ENCODE assay signal across 13 cellular contexts in the genomic region with DNA sequence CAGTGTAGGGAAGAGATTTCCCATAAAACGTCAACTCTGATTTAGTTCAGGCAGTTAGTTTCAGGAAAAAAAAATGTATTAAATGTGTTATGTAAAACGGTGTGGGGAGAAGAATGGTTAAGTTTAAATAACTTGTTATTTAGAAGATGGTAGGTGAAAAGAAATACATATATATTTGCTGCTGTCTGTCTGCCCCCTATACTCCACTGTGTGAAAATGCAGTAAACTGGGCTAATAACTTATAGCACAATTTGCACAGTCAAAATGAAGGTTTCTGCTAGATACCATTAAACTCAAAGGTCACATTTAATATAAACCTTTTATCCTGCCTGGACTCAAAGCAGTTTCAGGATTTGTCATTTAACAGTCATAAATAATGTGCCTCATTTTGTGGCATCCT.
A peak's percentile ranks its signal among the peaks of the same experiment; 100 is the strongest.
DNase-seq lines count a peak whose midpoint lies in the region; ATAC-seq and TF ChIP-seq lines count a peak whose summit lies in the region.
"Had no signal": no experiment of that assay in that cellular context is flagged by ENCODE, and none has a peak within 500 bp of the region (broad histone marks: within the 10 kb centered on the region; RNA-seq: fewer than 3 reads in every experiment).

No MANE protein-coding gene starts in this region.

- TF ChIP-seq CTCF in RWPE1 (conservative IDR thresholded peaks at IDR 0.05; ENCODE audit: low read depth) (peak; percentile 40), neural crest cell (conservative IDR thresholded peaks at IDR 0.05) (peak; percentile 32), Peyer's patch (IDR thresholded peaks at IDR 0.05) (no peak)

- H3K27ac ChIP-seq in RWPE1: no peak overlapping the region
- no peak overlapping the region for H3K27ac ChIP-seq in Peyer's patch

- H3K4me3 Mint-ChIP-seq in neural crest cell: no peak overlapping the region
- H3K4me3 Mint-ChIP-seq: activated CD4-positive, alpha-beta memory T cell treated with anti-CD3 and anti-CD28 coated beads, Interleukin-2, amount 10 ng/mL, durations not matched to agents 7 days and 5 days had no signal

- H3K27ac Mint-ChIP-seq in neural crest cell (ENCODE audit: unreplicated experiment): no peak overlapping the region
- H3K27ac Mint-ChIP-seq: activated CD4-positive, alpha-beta memory T cell treated with anti-CD3 and anti-CD28 coated beads, Interleukin-2, amount 10 ng/mL, durations not matched to agents 7 days and 5 days had no signal

- H3K9me3 Mint-ChIP-seq in neural crest cell: no peaks in the 10 kb centered on the region

- no peaks in the 10 kb centered on the region for H3K36me3 Mint-ChIP-seq in neural crest cell (ENCODE audit: low read depth)

- POLR2A ChIA-PET in RWPE1 (lab: Yijun Ruan, JAX; ENCODE audit: low non-redundant PET): no interaction called here

- H3K9me3 ChIP-seq in Peyer's patch: no peaks in the 10 kb centered on the region

- no peaks in the 10 kb centered on the region for H3K27me3 ChIP-seq in Peyer's patch

- DNase-seq in RWPE1 (ENCODE audit: low spot score): no peak
- DNase-seq in neural crest cell (ENCODE audit: low read depth, low spot score): no peak
- DNase-seq in Peyer's patch: no peak
- no peak for DNase-seq in iPS-NIHi11 (ENCODE audit: low spot score)
- DNase-seq: activated CD4-positive, alpha-beta memory T cell treated with anti-CD3 and anti-CD28 coated beads, Interleukin-2, amount 10 ng/mL, durations not matched to agents 7 days and 5 days; activated effector memory CD4-positive, alpha-beta T cell treated with Interleukin-2 at 50 U/mL for 16 hours; EL; mammary epithelial cell; NCI-H1436; NCI-H510A treated with DMSO at 0.1 percent for 48 hours had no signal

- H3K4me1 Mint-ChIP-seq in neural crest cell: no peaks in the 10 kb centered on the region
- H3K4me1 Mint-ChIP-seq: activated CD4-positive, alpha-beta memory T cell treated with anti-CD3 and anti-CD28 coated beads, Interleukin-2, amount 10 ng/mL, durations not matched to agents 7 days and 5 days had no signal

- no peak overlapping the region for H3K4me3 ChIP-seq in Peyer's patch

- peak; percentile 65 for ATAC-seq in GM18861 (IDR thresholded peaks at IDR 0.05; ENCODE audit: unreplicated experiment)
- peak; percentile 45 for ATAC-seq in HG03175 (IDR thresholded peaks at IDR 0.05; ENCODE audit: unreplicated experiment)
- ATAC-seq in HG03469 (IDR thresholded peaks at IDR 0.05; ENCODE audit: unreplicated experiment): no peak

- no peaks in the 10 kb centered on the region for H3K27me3 Mint-ChIP-seq in neural crest cell (ENCODE audit: low read depth)
- H3K27me3 Mint-ChIP-seq: activated CD4-positive, alpha-beta memory T cell treated with anti-CD3 and anti-CD28 coated beads, Interleukin-2, amount 10 ng/mL, durations not matched to agents 7 days and 5 days had no signal

- no peaks in the 10 kb centered on the region for H3K4me1 ChIP-seq in Peyer's patch

- CTCF ChIA-PET in RWPE1 (lab: Yijun Ruan, JAX): interaction anchor here (0.6 to 0.9 kb wide), 4 partner anchors 11 to 796 kb away, joined by 3 to 5 read pairs (median 3); no protein-coding TSS in a partner anchor

- no peak for TF ChIP-seq POLR2A in Peyer's patch (IDR thresholded peaks at IDR 0.05)

- H3K36me3 ChIP-seq in Peyer's patch: no peaks in the 10 kb centered on the region

Comparison
In these comparisons a context has a peak if more than half of its experiments do, and no peak if none do; other contexts are left out.
1. CTCF ChIP-seq: peak in RWPE1 (single experiment) and neural crest cell (single experiment); none in Peyer's patch (0 of 6).